Comparison of ENCODE assay signal across 6 cellular contexts in genomic region chr7:93026425-93026824, GRCh38.
"Had no signal": no experiment of that assay in that cellular context is flagged by ENCODE, and none has a peak within 500 bp of the region (broad histone marks: within the 10 kb centered on the region; RNA-seq: fewer than 3 reads in every experiment).

No MANE protein-coding gene starts in this region.

- H3K36me3 Mint-ChIP-seq: IgD-negative memory B cell had no signal

- H3K4me3 ChIP-seq: K562 had no signal

- FAIRE-seq: HTR-8/SVneo had no signal

- DNase-seq: KG1 had no signal

- H3K27ac ChIP-seq: HL-60, KMS-11 had no signal

- H3K9ac ChIP-seq: KMS-11 had no signal

- H3K4me2 ChIP-seq: KMS-11 had no signal

- H3K4me3 Mint-ChIP-seq: IgD-negative memory B cell had no signal
